ENCODE assay signal across 7 cellular contexts in the genomic region with DNA sequence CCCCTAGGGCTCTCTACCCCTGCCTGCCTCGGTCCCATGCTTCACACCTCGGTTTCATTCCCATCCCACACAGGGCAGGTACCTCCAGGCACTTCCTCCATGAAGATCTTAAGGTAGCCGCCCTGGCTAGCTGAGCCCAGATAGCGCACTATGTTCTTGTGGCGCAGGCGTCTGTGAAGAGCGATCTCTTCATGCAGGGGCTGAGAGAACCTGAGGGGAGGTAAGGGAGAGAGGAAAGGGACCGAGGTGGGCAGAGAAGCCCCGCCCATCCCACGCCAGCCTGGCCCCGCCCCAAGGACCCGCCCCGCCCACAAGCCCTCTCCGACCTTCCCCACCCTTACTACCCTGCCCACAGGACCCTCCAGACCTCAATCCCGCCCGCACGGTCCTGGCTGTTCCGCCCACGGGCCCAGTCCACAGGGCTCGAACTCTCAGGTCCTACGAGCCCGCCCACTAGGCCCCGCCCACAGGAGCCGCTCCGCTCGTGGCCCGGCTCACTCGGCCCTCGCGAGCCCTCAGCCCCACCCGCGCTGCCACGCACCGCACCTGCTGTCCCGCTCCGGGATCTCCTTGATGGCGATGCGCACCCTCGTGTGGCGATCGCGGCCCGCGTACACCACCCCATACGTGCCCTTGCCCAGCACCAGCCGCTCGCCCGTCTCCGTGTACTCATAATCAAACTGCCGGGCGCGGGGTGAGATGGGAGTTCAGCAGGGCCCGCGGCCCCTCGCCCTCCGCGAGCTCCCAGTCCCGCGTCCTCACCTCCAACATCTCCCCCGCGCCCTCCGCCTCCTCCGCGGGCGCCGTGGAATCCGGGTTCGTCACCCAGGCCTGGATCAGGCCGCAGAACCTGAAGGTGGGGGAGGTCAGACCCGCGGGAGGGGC. TPM values are rescaled to one million over a fixed set of nuclear protein-coding genes. Genes with fewer than 3 reads are reported as not detected.
DNase-seq lines count a peak whose midpoint lies in the region; TF ChIP-seq lines count a peak whose summit lies in the region.
"Had no signal": no experiment of that assay in that cellular context is flagged by ENCODE, and none has a peak within 500 bp of the region (broad histone marks: within the 10 kb centered on the region; RNA-seq: fewer than 3 reads in every experiment).

No MANE protein-coding gene starts in this region.

- peaks cover 20% of the 10 kb centered on the region for H3K4me1 Mint-ChIP-seq in type B pancreatic cell (ENCODE audit: unreplicated experiment)

- peak overlapping the region; percentile 89 for H3K27ac Mint-ChIP-seq in type B pancreatic cell

- DNase-seq in activated gamma-delta T cell (lab: John Stamatoyannopoulos, UW) (peak; percentile 37), activated gamma-delta T cell treated with Interleukin-2 at 50 U/mL for 16 hours (no peak), type B pancreatic cell (ENCODE audit: extremely low spot score, unreplicated experiment) (no peak), hippocampal formation (lab: John Stamatoyannopoulos, UW) (no peak), NCI-H146 (lab: John Stamatoyannopoulos, UW) (no peak)

- H3K27me3 Mint-ChIP-seq in type B pancreatic cell: peaks cover 20% of the 10 kb centered on the region

- H3K36me3 Mint-ChIP-seq in type B pancreatic cell: peaks cover 8% of the 10 kb centered on the region

- TF ChIP-seq CTCF in type B pancreatic cell (conservative IDR thresholded peaks at IDR 0.05): no peak

- peak overlapping the region; percentile 68 for H3K4me3 Mint-ChIP-seq in type B pancreatic cell

- no peaks in the 10 kb centered on the region for H3K9me3 Mint-ChIP-seq in type B pancreatic cell

- peak overlapping the region; percentile 61 for H3K4me3 ChIP-seq in iPS-11a (ENCODE audit: low read depth, low read length)

RNA-seq across cellular contexts. Expression of a gene that starts 6.4 kb away (rescaled TPM):
- 15.6 and 39.9 TPM in 2 replicates for total RNA-seq in type B pancreatic cell (ENCODE audit: low replicate concordance)

RNA-seq across cellular contexts. Expression of a gene that starts 14.2 kb away (rescaled TPM):
- total RNA-seq in type B pancreatic cell (ENCODE audit: low replicate concordance): not detected in 2 replicates
- total RNA-seq: T-helper 1 cell treated with Interleukin-12 subunit alpha and Interleukin-12 subunit beta and Interleukin-4 antibody, amounts not matched to agents 30 ng/mL and 1 ng/mL, for 36 hours had no signal

RNA-seq across cellular contexts. Expression of a gene that starts 18.6 kb away (rescaled TPM):
- 37.2 and 105 TPM in 2 replicates for total RNA-seq in type B pancreatic cell (ENCODE audit: low replicate concordance)

RNA-seq across cellular contexts. Expression of a gene that starts 22.7 kb away (rescaled TPM):
- 0.41 and 0.76 TPM in 2 replicates for total RNA-seq in type B pancreatic cell (ENCODE audit: low replicate concordance)
- total RNA-seq: T-helper 1 cell treated with Interleukin-12 subunit alpha and Interleukin-12 subunit beta and Interleukin-4 antibody, amounts not matched to agents 30 ng/mL and 1 ng/mL, for 36 hours had no signal

RNA-seq across cellular contexts. Expression of a gene that starts 32.0 kb away (rescaled TPM):
- 1.3 and 1.9 TPM in 2 replicates for total RNA-seq in type B pancreatic cell (ENCODE audit: low replicate concordance)
